Comparison of ENCODE assay signal across 8 cellular contexts in the genomic region with DNA sequence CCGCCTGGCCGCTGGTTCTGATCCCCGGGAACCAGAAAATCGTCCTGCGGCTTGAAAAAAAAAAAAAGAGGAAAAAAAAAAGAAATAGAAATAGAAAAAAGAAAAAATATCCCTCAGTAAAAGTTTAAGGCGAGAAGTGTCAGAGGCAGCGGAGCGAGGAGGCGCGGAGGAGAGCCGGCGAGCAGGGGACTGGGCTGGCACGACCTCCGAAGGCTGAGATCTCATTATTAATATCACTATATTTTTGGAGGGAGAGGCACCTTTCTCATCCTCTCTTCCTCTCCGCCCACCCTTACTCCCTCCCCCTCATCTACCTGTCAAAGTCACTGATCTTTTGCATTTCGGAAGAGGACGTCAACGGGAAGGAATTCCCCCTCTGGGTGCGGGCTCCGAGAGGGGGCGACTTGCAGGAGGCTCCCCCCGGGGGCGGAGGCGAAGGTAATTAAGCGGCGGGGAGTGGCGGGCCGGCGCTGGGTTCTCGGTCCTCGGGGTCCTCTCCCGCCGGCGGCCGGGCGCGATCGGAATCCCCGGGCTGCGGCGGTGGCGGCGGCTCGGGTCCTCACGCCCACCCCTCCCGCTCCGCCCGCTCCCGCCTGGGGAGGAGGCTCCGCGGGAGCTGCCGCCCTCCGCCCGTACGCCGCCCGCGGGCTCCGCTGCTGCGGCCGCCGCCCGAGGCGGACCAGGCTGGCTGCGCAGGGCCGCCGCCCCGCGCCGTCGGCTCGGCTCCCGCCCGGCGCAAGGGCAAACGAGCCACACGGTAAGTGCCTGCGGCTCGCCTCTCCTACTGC. TPM values are rescaled to one million over a fixed set of nuclear protein-coding genes. Genes with fewer than 3 reads are reported as not detected.
DNase-seq lines count a peak whose midpoint lies in the region; ATAC-seq and TF ChIP-seq lines count a peak whose summit lies in the region.

Gene NTNG1, plus strand, starts transcription at position 337 of the 788 bp plus-strand sequence.

- no peak within 1 kb of the TSS for H3K27ac ChIP-seq in ACC112 (ENCODE audit: low read depth, low read length)
- no peak within 1 kb of the TSS for H3K27ac ChIP-seq in KMS-11
- no peak within 1 kb of the TSS for H3K27ac ChIP-seq in left ventricle myocardium inferior (replicated peaks)
- H3K27ac ChIP-seq in psoas muscle, result no peak within 1 kb of the TSS

- no peak within 1 kb of the TSS for H3K9ac ChIP-seq in KMS-11

- WGBS in psoas muscle, 3 donors, result 1 to 2% (median 1%) methylated on average over 42 to 79 of the region's 79 CpGs

- peak within 1 kb of the TSS; percentile 57 for H3K4me2 ChIP-seq in KMS-11

- DNase-seq in activated naive CD4-positive, alpha-beta T cell treated with anti-CD3 and anti-CD28 coated beads, Interleukin-2, amount 50 U/mL, for 16 hours, result peak; percentile 13
- DNase-seq in left ventricle myocardium inferior (no peak), psoas muscle (peak in 1 of 2 donors; percentile 39), NCI-H1930 (lab: John Stamatoyannopoulos, UW) (no peak), NCI-H2107 (lab: John Stamatoyannopoulos, UW) (no peak)

- H3K79me2 ChIP-seq in ACC112 (ENCODE audit: control insufficient read depth, insufficient read depth, low read length, unreplicated experiment), result no peaks in the 10 kb centered on the region
- H3K79me2 ChIP-seq in KMS-11 (ENCODE audit: insufficient read depth, low read depth), result no peaks in the 10 kb centered on the region

- TF ChIP-seq CTCF in KMS-11 (conservative IDR thresholded peaks at IDR 0.05; ENCODE audit: low read depth, low read length), result no peak
- no peak for TF ChIP-seq CTCF in left ventricle myocardium inferior (IDR thresholded peaks at IDR 0.05; ENCODE audit: borderline replicate concordance)
- no peak for TF ChIP-seq CTCF in psoas muscle (IDR thresholded peaks at IDR 0.05)

- H3K27me3 ChIP-seq in ACC112 (ENCODE audit: insufficient read depth, low read length) (peaks cover 71% of the 10 kb centered on the region), KMS-11 (ENCODE audit: insufficient read depth, low read depth) (no peaks in the 10 kb centered on the region), left ventricle myocardium inferior (ENCODE audit: low read depth) (peaks cover 93% of the 10 kb centered on the region), psoas muscle (ENCODE audit: insufficient read depth in 3 of 3, low read length in 2 of 3) (peaks cover 4 to 66% (median 13%) of the 10 kb centered on the region in 3 donors)

- H3K4me3 ChIP-seq in ACC112 (ENCODE audit: low read depth, low read length), result peak within 1 kb of the TSS; percentile 74
- H3K4me3 ChIP-seq in KMS-11 (IDR thresholded peaks at IDR 0.05; ENCODE audit: insufficient read depth, low read depth, low read length), result no peak within 1 kb of the TSS
- H3K4me3 ChIP-seq in left ventricle myocardium inferior, result peak within 1 kb of the TSS; percentile 64
- H3K4me3 ChIP-seq in psoas muscle, result peak within 1 kb of the TSS; percentile 65

- no peaks in the 10 kb centered on the region for H4K20me1 ChIP-seq in KMS-11 (ENCODE audit: insufficient read depth)

- H3K9me3 ChIP-seq in left ventricle myocardium inferior (replicated peaks) (no peaks in the 10 kb centered on the region), psoas muscle (no peaks in the 10 kb centered on the region)

- ATAC-seq in GM18907 (IDR thresholded peaks at IDR 0.05; ENCODE audit: unreplicated experiment), result peak; percentile 38
- peak in 2 of 4 donors; percentile 23 to 44 for ATAC-seq in psoas muscle

- H3K36me3 ChIP-seq in ACC112 (ENCODE audit: insufficient read depth, low read length) (no peaks in the 10 kb centered on the region), KMS-11 (ENCODE audit: insufficient read depth) (no peaks in the 10 kb centered on the region), left ventricle myocardium inferior (no peaks in the 10 kb centered on the region), psoas muscle (ENCODE audit: insufficient read depth in 1 of 2, low read depth in 1 of 2) (no peaks in the 10 kb centered on the region)

- intact Hi-C loops in left ventricle myocardium inferior (cut with micrococcal nuclease) (no loop called here), psoas muscle (cut with DNase I) (no loop called here)

- no peaks in the 10 kb centered on the region for H3K4me1 ChIP-seq in ACC112 (ENCODE audit: control insufficient read depth, insufficient read depth, low read length, unreplicated experiment)
- H3K4me1 ChIP-seq in KMS-11 (ENCODE audit: low read depth, poor library complexity, severe bottlenecking), result no peaks in the 10 kb centered on the region
- peaks cover 27% of the 10 kb centered on the region for H3K4me1 ChIP-seq in left ventricle myocardium inferior
- peaks cover 8% of the 10 kb centered on the region for H3K4me1 ChIP-seq in psoas muscle

- H2AFZ ChIP-seq in ACC112 (ENCODE audit: low read length, unreplicated experiment) (peak within 1 kb of the TSS; percentile 51), KMS-11 (ENCODE audit: low read depth) (peak within 1 kb of the TSS; percentile 66; the same call in 1 of the 2 replicates)

RNA-seq across cellular contexts. Expression of gene NTNG1, which starts in this region (rescaled TPM):
- 0.30 TPM for total RNA-seq in left ventricle myocardium inferior
- total RNA-seq in psoas muscle, result under 1 TPM in 2 of 4 donors, not detected in 2; 0.27 to 0.34 TPM
- under 1 TPM in 1 of 3 donors, not detected in 2; 0.01 TPM for polyA plus RNA-seq in psoas muscle
